In the genomic region with DNA sequence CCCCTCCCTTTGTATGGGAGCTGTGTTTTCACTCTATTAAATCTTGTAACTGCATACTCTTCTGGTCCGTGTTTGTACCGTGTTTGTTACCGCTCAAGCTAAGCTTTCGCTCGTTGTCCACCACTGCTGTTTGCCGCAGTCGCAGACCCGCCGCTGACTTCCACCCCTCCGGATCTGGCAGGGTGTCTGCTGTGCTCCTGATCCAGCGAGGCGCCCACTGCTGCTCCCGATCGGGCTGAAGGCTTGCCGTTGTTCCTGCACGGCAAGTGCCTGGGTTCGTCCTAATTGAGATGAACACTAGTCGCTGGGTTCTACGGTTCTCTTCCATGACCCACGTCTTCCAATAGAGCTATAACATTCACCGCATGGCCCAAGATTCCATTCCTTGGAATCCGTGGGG, we compare ENCODE assay signal across 7 cellular contexts.
"Had no signal": no experiment of that assay in that cellular context is flagged by ENCODE, and none has a peak within 500 bp of the region (broad histone marks: within the 10 kb centered on the region; RNA-seq: fewer than 3 reads in every experiment).

No MANE protein-coding gene starts in this region.

- H3K4me3 Mint-ChIP-seq: GM23338, H9, HFFc6 had no signal

- H3K27ac Mint-ChIP-seq: GM23338, HFFc6 had no signal

- ATAC-seq: GM23338, HCT116 had no signal

- DNase-seq: GM23248, GOT3, HFFc6 had no signal

- H3K4me2 ChIP-seq: GM23338 had no signal

- H3K27ac ChIP-seq: GM23248 had no signal

- H3K4me1 Mint-ChIP-seq: GM23338 had no signal

- H3K9ac ChIP-seq: GM23248 had no signal

- H3K4me1 ChIP-seq: HAP-1 had no signal

- H2AFZ ChIP-seq: GM23248 had no signal

- H3K9me3 ChIP-seq: HAP-1 had no signal

- H3K9me3 Mint-ChIP-seq: GM23338, H9, HFFc6 had no signal

- H3K36me3 ChIP-seq: HAP-1 had no signal

- H3K4me3 ChIP-seq: GM23248, GM23338, HAP-1 had no signal
